Comparison of ENCODE assay signal across 2 cellular contexts in genomic region chr1:48937732-48938131, GRCh38.
TF ChIP-seq lines count a peak whose summit lies in the region.

No MANE protein-coding gene starts in this region.

TF ChIP-seq in SK-N-SH treated with all-trans-retinoic acid at 6 μM for 48 hours, 23 proteins besides CTCF, POLR2A, EP300 and RAD21 (continued from another document):
- no peak for TF ChIP-seq CSRNP3 (CRISPR knock-in tag; IDR thresholded peaks at IDR 0.05)
- no peak for TF ChIP-seq CREB5 (CRISPR knock-in tag; IDR thresholded peaks at IDR 0.05; ENCODE audit: low read depth)
- TF ChIP-seq ZNF8 (CRISPR knock-in tag; IDR thresholded peaks at IDR 0.05): no peak
- TF ChIP-seq ZFP3 (CRISPR knock-in tag; IDR thresholded peaks at IDR 0.05): no peak
- TF ChIP-seq CSDC2 (CRISPR knock-in tag; IDR thresholded peaks at IDR 0.05): no peak
- no peak for TF ChIP-seq GLIS3 (CRISPR knock-in tag; IDR thresholded peaks at IDR 0.05)
- no peak for TF ChIP-seq SNAI2 (CRISPR knock-in tag; IDR thresholded peaks at IDR 0.05)
- no peak for TF ChIP-seq OSR1 (CRISPR knock-in tag; IDR thresholded peaks at IDR 0.05)
- TF ChIP-seq ZC3H10 (CRISPR knock-in tag; IDR thresholded peaks at IDR 0.05): no peak
- no peak for TF ChIP-seq ZNF70 (CRISPR knock-in tag; IDR thresholded peaks at IDR 0.05)
- no peak for TF ChIP-seq ESRRG (CRISPR knock-in tag; IDR thresholded peaks at IDR 0.05)
- TF ChIP-seq ARNTL (CRISPR knock-in tag; IDR thresholded peaks at IDR 0.05; ENCODE audit: borderline replicate concordance, low read depth): no peak
- TF ChIP-seq BACH2 (CRISPR knock-in tag; IDR thresholded peaks at IDR 0.05; ENCODE audit: borderline replicate concordance): no peak
- TF ChIP-seq ZNF565 (CRISPR knock-in tag; conservative IDR thresholded peaks at IDR 0.05; ENCODE audit: low read depth): no peak
- TF ChIP-seq PPARA (CRISPR knock-in tag; IDR thresholded peaks at IDR 0.05; ENCODE audit: borderline replicate concordance): no peak
- no peak for TF ChIP-seq TSHZ2 (CRISPR knock-in tag; IDR thresholded peaks at IDR 0.05)
- TF ChIP-seq POU6F1 (CRISPR knock-in tag; IDR thresholded peaks at IDR 0.05; ENCODE audit: borderline replicate concordance, low read depth): no peak
- TF ChIP-seq RARB (CRISPR knock-in tag; IDR thresholded peaks at IDR 0.05): no peak

TF ChIP-seq in WTC11, 78 proteins besides CTCF, POLR2A, EP300 and RAD21 (continued from another document):
- TF ChIP-seq FOXP4 (CRISPR knock-in tag; IDR thresholded peaks at IDR 0.05) (no peak), ZBTB43 (CRISPR knock-in tag; IDR thresholded peaks at IDR 0.05) (no peak), ATF1 (CRISPR knock-in tag; IDR thresholded peaks at IDR 0.05) (no peak), PRDM15 (CRISPR knock-in tag; IDR thresholded peaks at IDR 0.05) (no peak), NR2C2 (CRISPR knock-in tag; IDR thresholded peaks at IDR 0.05) (no peak), ZNF396 (CRISPR knock-in tag; IDR thresholded peaks at IDR 0.05; ENCODE audit: borderline replicate concordance) (no peak), GTF2I (CRISPR knock-in tag; conservative IDR thresholded peaks at IDR 0.05) (no peak), ZNF671 (CRISPR knock-in tag; IDR thresholded peaks at IDR 0.05) (no peak), MAX (CRISPR knock-in tag; IDR thresholded peaks at IDR 0.05) (no peak), E2F1 (CRISPR knock-in tag; IDR thresholded peaks at IDR 0.05) (no peak), NFYB (CRISPR knock-in tag; conservative IDR thresholded peaks at IDR 0.05; ENCODE audit: low read depth) (no peak), NR1H2 (CRISPR knock-in tag; IDR thresholded peaks at IDR 0.05) (no peak), TCF7 (CRISPR knock-in tag; IDR thresholded peaks at IDR 0.05; ENCODE audit: low read depth) (no peak), AR (CRISPR knock-in tag; IDR thresholded peaks at IDR 0.05) (no peak), AFF4 (CRISPR knock-in tag; IDR thresholded peaks at IDR 0.05; ENCODE audit: borderline replicate concordance) (no peak), GRHL2 (CRISPR knock-in tag; IDR thresholded peaks at IDR 0.05; ENCODE audit: insufficient replicate concordance, severe bottlenecking) (no peak)
